20 cellular contexts compared by ENCODE assay signal in the genomic region with DNA sequence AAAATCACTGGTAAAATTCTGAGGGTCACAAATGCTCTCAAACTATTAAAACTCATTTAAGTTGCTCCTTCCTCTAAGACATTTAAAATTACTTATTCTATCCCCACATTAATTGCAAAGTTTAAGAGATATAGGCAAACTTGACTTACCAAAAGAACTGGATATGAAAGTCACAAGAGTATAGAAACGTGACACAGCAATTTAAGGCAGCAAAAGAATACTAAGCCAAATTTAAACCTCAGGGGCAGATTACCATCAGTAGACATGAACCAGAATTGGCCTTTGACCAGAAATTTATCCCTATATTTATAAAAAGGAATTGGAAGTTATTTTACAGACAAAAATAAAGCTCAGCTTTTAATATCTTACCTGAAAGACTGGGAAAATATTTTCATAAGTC.
"Had no signal": no experiment of that assay in that cellular context is flagged by ENCODE, and none has a peak within 500 bp of the region (broad histone marks: within the 10 kb centered on the region; RNA-seq: fewer than 3 reads in every experiment).

No MANE protein-coding gene starts in this region.

- H3K4me3 Mint-ChIP-seq: memory B cell, mesothelial cell of epicardium, natural killer cell had no signal

- H3K27me3 Mint-ChIP-seq: memory B cell, progenitor cell of endocrine pancreas had no signal

- H3K4me1 Mint-ChIP-seq: memory B cell, mesothelial cell of epicardium had no signal

- DNase-seq: cortex of kidney; dorsolateral prefrontal cortex; effector CD8-positive, alpha-beta T cell; glutamatergic neuron; kidney; left cardiac atrium; left ventricle myocardium inferior; lower lobe of right lung; natural killer cell; occipital lobe; pancreas; right cardiac atrium; small intestine; stimulated activated CD4-positive, alpha-beta T cell treated with anti-CD3 and anti-CD28 coated beads, Interleukin-2, amount 100 ng/mL, for 48 hours; stimulated activated naive CD4-positive, alpha-beta T cell treated with Interleukin-2 at 50 U/mL for 16 hours; trophoblast cell had no signal

- ATAC-seq: gastroesophageal sphincter, left cardiac atrium, lower lobe of right lung, natural killer cell, pancreas, right cardiac atrium had no signal

- H3K9me3 Mint-ChIP-seq: memory B cell, mesothelial cell of epicardium, natural killer cell had no signal
